ENCODE assay signal across 8 cellular contexts in genomic region chr2:144320491-144320890, GRCh38.
DNase-seq lines count a peak whose midpoint lies in the region; ATAC-seq and TF ChIP-seq lines count a peak whose summit lies in the region.

No MANE protein-coding gene starts in this region.

- H3K27ac ChIP-seq in CD4-positive, CD25-positive, alpha-beta regulatory T cell (ENCODE audit: insufficient read depth, low read length, poor library complexity, severe bottlenecking) = no peak overlapping the region

- TF ChIP-seq CTCF in GM13977 (IDR thresholded peaks at IDR 0.05; ENCODE audit: extremely low read depth, insufficient read depth, missing control alignments) = no peak

- H3K4me3 Mint-ChIP-seq in CD4-positive, CD25-positive, alpha-beta regulatory T cell = no peak overlapping the region

- H3K27ac Mint-ChIP-seq in CD4-positive, CD25-positive, alpha-beta regulatory T cell = peak overlapping the region in 2 of 3 donors; percentile 34 to 65

- peak; percentile 20 to 70 (median 21) for DNase-seq in CD4-positive, CD25-positive, alpha-beta regulatory T cell
- DNase-seq in NCI-H226 = peak; percentile 72
- peak; percentile 13 for DNase-seq in activated T-helper 9 cell treated with anti-CD3 and anti-CD28 coated beads, Interleukin-2, amount 50 U/mL, for 16 hours (ENCODE audit: low read depth)
- DNase-seq in myocyte (ENCODE audit: low read depth) = peak; percentile 77
- no peak for DNase-seq in NCI-H82 treated with DMSO at 0.1 percent for 48 hours (lab: John Stamatoyannopoulos, UW; ENCODE audit: unreplicated experiment)
- DNase-seq in GM13977 (ENCODE audit: low spot score) = no peak

- ATAC-seq in CD4-positive, CD25-positive, alpha-beta regulatory T cell (ENCODE audit: low read depth in 2 of 2) = peak; percentile 97 to 98
- ATAC-seq in GM18858 (IDR thresholded peaks at IDR 0.05; ENCODE audit: unreplicated experiment) = no peak
- no peak for ATAC-seq in HG03025 (IDR thresholded peaks at IDR 0.05; ENCODE audit: low FRiP score, unreplicated experiment)

- H3K4me1 ChIP-seq in CD4-positive, CD25-positive, alpha-beta regulatory T cell (ENCODE audit: control insufficient read depth, insufficient read depth, low read length, poor library complexity, severe bottlenecking) = peaks cover 19% of the 10 kb centered on the region

- H3K9me3 Mint-ChIP-seq in CD4-positive, CD25-positive, alpha-beta regulatory T cell = peaks cover 0 to 2% (median 0%) of the 10 kb centered on the region in 7 donors

- peak overlapping the region; percentile 57 for H3K4me3 ChIP-seq in CD4-positive, CD25-positive, alpha-beta regulatory T cell (ENCODE audit: low read depth, low read length)

- H3K9me3 ChIP-seq in CD4-positive, CD25-positive, alpha-beta regulatory T cell (ENCODE audit: control insufficient read depth in 2 of 2, low read length in 2 of 2) = no peaks in the 10 kb centered on the region

- no peaks in the 10 kb centered on the region for H3K27me3 ChIP-seq in CD4-positive, CD25-positive, alpha-beta regulatory T cell (ENCODE audit: control insufficient read depth, insufficient read depth, low read length)

- no peaks in the 10 kb centered on the region for H3K36me3 ChIP-seq in CD4-positive, CD25-positive, alpha-beta regulatory T cell (ENCODE audit: control insufficient read depth, insufficient read depth, low read length)

- H3K36me3 Mint-ChIP-seq in CD4-positive, CD25-positive, alpha-beta regulatory T cell = no peaks in the 10 kb centered on the region

- H3K4me1 Mint-ChIP-seq in CD4-positive, CD25-positive, alpha-beta regulatory T cell = peaks cover 21 to 45% (median 30%) of the 10 kb centered on the region in 4 donors

- H3K27me3 Mint-ChIP-seq in CD4-positive, CD25-positive, alpha-beta regulatory T cell = no peaks in the 10 kb centered on the region

- in situ Hi-C loops in GM13977 (cut with MboI; ENCODE audit: low pct_unique_long_range_greater_than_20kb, low sequenced_read_pairs, unreplicated experiment) = no loop called here

Comparison
In these comparisons a context has a peak if more than half of its experiments do, and no peak if none do; other contexts are left out.
1. ATAC-seq: peak in CD4-positive, CD25-positive, alpha-beta regulatory T cell (2 of 2); none in GM18858 (single experiment) and HG03025 (single experiment).
2. DNase-seq: peak in CD4-positive, CD25-positive, alpha-beta regulatory T cell (3 of 3), NCI-H226 (single experiment), activated T-helper 9 cell treated with anti-CD3 and anti-CD28 coated beads, Interleukin-2, amount 50 U/mL, for 16 hours (single experiment) and myocyte (single experiment); none in NCI-H82 treated with DMSO at 0.1 percent for 48 hours (single experiment) and GM13977 (single experiment).